15 cellular contexts compared by ENCODE assay signal in the genomic region with DNA sequence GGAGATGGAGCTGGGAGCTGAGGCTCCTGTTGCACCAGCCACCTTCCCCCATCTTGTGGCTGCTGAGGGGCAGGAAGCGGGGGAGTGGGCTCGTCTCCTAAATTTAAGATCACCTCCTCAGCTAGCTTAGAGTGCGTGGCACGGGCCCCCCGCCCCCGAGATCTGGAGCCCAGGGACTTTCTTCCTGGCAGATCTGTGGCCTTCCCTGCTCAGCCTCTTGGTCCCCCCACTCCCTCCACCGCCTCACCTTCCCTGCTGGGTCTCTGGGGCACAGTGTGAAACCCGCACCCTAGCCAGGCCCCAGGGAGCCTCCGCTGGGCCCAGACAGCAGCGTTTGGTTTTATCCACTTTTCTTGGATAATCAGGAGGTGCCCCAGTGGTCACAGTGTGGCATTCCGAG. TPM values are rescaled to one million over a fixed set of nuclear protein-coding genes. Genes with fewer than 3 reads are reported as not detected.
A peak's percentile ranks its signal among the peaks of the same experiment; 100 is the strongest.
DNase-seq lines count a peak whose midpoint lies in the region; ATAC-seq and TF ChIP-seq lines count a peak whose summit lies in the region.
"Had no signal": no experiment of that assay in that cellular context is flagged by ENCODE, and none has a peak within 500 bp of the region (broad histone marks: within the 10 kb centered on the region; RNA-seq: fewer than 3 reads in every experiment).

No MANE protein-coding gene starts in this region.

- H3K4me1 ChIP-seq in neuronal stem cell (ENCODE audit: control insufficient read depth in 2 of 2, insufficient read depth in 1 of 2, low read depth in 1 of 2, low read length in 2 of 2) (no peaks in the 10 kb centered on the region), ascending aorta (no peaks in the 10 kb centered on the region)
- H3K4me1 ChIP-seq: Caco-2 had no signal

- H3K36me3 ChIP-seq in neuronal stem cell (replicated peaks in 1 of 2; ENCODE audit: control insufficient read depth in 2 of 2, insufficient read depth in 2 of 2, low read length in 2 of 2) (peaks cover 41 to 75% of the 10 kb centered on the region in 2 donors), ascending aorta (peaks cover 58 to 66% of the 10 kb centered on the region in 2 donors)

- ATAC-seq in HG02763 (IDR thresholded peaks at IDR 0.05; ENCODE audit: unreplicated experiment): no peak
- ATAC-seq: CD8-positive, alpha-beta T cell; GM23338 had no signal

- H3K14ac ChIP-seq in neuronal stem cell (ENCODE audit: low read length): no peak overlapping the region

- H3K4me2 ChIP-seq in neuronal stem cell (ENCODE audit: insufficient read depth, low read length, poor library complexity, severe bottlenecking): no peak overlapping the region
- H3K4me2 ChIP-seq: GM23338 had no signal

- H2BK5ac ChIP-seq in neuronal stem cell (ENCODE audit: low read length): peak overlapping the region; percentile 3

- H3K4me3 ChIP-seq in neuronal stem cell (ENCODE audit: low read length in 2 of 2) (no peak overlapping the region), ascending aorta (no peak overlapping the region)
- H3K4me3 ChIP-seq: GM23338 had no signal

- no peaks in the 10 kb centered on the region for H3K9me3 ChIP-seq in neuronal stem cell (replicated peaks in 1 of 2; ENCODE audit: control insufficient read depth in 2 of 2, insufficient read depth in 1 of 2, low read depth in 1 of 2, low read length in 2 of 2)
- H3K9me3 ChIP-seq in ascending aorta: no peaks in the 10 kb centered on the region
- H3K9me3 ChIP-seq: Caco-2 had no signal

- H4K91ac ChIP-seq in neuronal stem cell (ENCODE audit: low read depth, low read length, poor library complexity): no peak overlapping the region

- H3K27ac ChIP-seq in RWPE1 (peak overlapping the region; percentile 7; the same call in 1 of the 2 replicates), neuronal stem cell (replicated peaks; ENCODE audit: low read length) (no peak overlapping the region), ascending aorta (no peak overlapping the region)

- no peak overlapping the region for H3K18ac ChIP-seq in neuronal stem cell (ENCODE audit: low read length)

- WGBS in neuronal stem cell (ENCODE audit: extremely low coverage in 2 of 2, insufficient read length in 2 of 2, insufficient replicate concordance in 1 of 2), 2 donors: no CpG with 5 or more reads among the region's 11 CpGs

- DNase-seq in 8988T (peak; percentile 8), RWPE1 (ENCODE audit: low spot score) (no peak), neuronal stem cell (ENCODE audit: low spot score) (no peak), midbrain (lab: John Stamatoyannopoulos, UW) (no peak), ascending aorta (ENCODE audit: low spot score in 2 of 2) (no peak)
- DNase-seq: C1 segment of cervical spinal cord; Caco-2; CD4-positive, CD25-positive, alpha-beta regulatory T cell; CD8-positive, alpha-beta T cell; DMS153; DND-41; HCEC 1CT had no signal

- H3K9ac ChIP-seq in neuronal stem cell (ENCODE audit: low read depth, low read length, poor library complexity): no peak overlapping the region

- intact Hi-C loops in ascending aorta (cut with DNase I): no loop called here

- peak; percentile 14 for TF ChIP-seq POLR2A in GM18526 (IDR thresholded peaks at IDR 0.05; ENCODE audit: extremely low read depth, insufficient read length)

- CTCF ChIA-PET in RWPE1 (lab: Yijun Ruan, JAX): interaction anchor here (0.6 kb wide), 1 partner anchor 159 kb away, joined by 3 read pairs; the partner anchor contains the start of gene TSSK6

- no peak overlapping the region for H4K8ac ChIP-seq in neuronal stem cell (ENCODE audit: low read depth, low read length)

- H3K79me1 ChIP-seq in neuronal stem cell (ENCODE audit: low read depth, low read length): peaks cover 2% of the 10 kb centered on the region

- H3K27me3 ChIP-seq in neuronal stem cell (ENCODE audit: control insufficient read depth in 3 of 3, insufficient read depth in 3 of 3, low read depth in 1 of 3, low read length in 3 of 3): no peaks in the 10 kb centered on the region
- H3K27me3 ChIP-seq in ascending aorta: no peaks in the 10 kb centered on the region

- POLR2A ChIA-PET in RWPE1 (lab: Yijun Ruan, JAX; ENCODE audit: low non-redundant PET): no interaction called here

- H2BK15ac ChIP-seq in neuronal stem cell (ENCODE audit: low read length): no peak overlapping the region

- TF ChIP-seq CTCF in RWPE1 (conservative IDR thresholded peaks at IDR 0.05; ENCODE audit: low read depth) (no peak), ascending aorta (IDR thresholded peaks at IDR 0.05) (no peak)

- H3K23ac ChIP-seq in neuronal stem cell (ENCODE audit: low read depth, low read length, poor library complexity): no peak overlapping the region

- no peak overlapping the region for H2BK12ac ChIP-seq in neuronal stem cell (ENCODE audit: low read length)

- H2AK5ac ChIP-seq in neuronal stem cell (ENCODE audit: low read depth, low read length): no peak overlapping the region

- no peak overlapping the region for H3K4ac ChIP-seq in neuronal stem cell (ENCODE audit: low read length)

- no peak overlapping the region for H2BK120ac ChIP-seq in neuronal stem cell (ENCODE audit: low read depth, low read length)

- no peak overlapping the region for H2AFZ ChIP-seq in neuronal stem cell (ENCODE audit: low read length)
- H2AFZ ChIP-seq: GM23338 had no signal

RNA-seq across cellular contexts. Expression of gene MAU2, which starts 35.9 kb away (rescaled TPM):
- polyA plus RNA-seq in neuronal stem cell (2013, experiment 1 of 2): 17.0 TPM
- 17.6 TPM for polyA plus RNA-seq in neuronal stem cell (2013, experiment 2 of 2)
- total RNA-seq in ascending aorta: 41.2 TPM

RNA-seq across cellular contexts. Expression of gene SUGP1, which starts 36.2 kb away (rescaled TPM):
- polyA plus RNA-seq in neuronal stem cell (2013, experiment 1 of 2): 53.3 TPM
- 55.9 TPM for polyA plus RNA-seq in neuronal stem cell (2013, experiment 2 of 2)
- total RNA-seq in ascending aorta: 42.9 TPM

RNA-seq across cellular contexts. Expression of gene GATAD2A, which starts 49.0 kb away (rescaled TPM):
- polyA plus RNA-seq in neuronal stem cell (2013, experiment 1 of 2): 59.3 TPM
- polyA plus RNA-seq in neuronal stem cell (2013, experiment 2 of 2): 61.3 TPM
- 63.3 TPM for total RNA-seq in ascending aorta
